8 cellular contexts compared by ENCODE assay signal in the genomic region with DNA sequence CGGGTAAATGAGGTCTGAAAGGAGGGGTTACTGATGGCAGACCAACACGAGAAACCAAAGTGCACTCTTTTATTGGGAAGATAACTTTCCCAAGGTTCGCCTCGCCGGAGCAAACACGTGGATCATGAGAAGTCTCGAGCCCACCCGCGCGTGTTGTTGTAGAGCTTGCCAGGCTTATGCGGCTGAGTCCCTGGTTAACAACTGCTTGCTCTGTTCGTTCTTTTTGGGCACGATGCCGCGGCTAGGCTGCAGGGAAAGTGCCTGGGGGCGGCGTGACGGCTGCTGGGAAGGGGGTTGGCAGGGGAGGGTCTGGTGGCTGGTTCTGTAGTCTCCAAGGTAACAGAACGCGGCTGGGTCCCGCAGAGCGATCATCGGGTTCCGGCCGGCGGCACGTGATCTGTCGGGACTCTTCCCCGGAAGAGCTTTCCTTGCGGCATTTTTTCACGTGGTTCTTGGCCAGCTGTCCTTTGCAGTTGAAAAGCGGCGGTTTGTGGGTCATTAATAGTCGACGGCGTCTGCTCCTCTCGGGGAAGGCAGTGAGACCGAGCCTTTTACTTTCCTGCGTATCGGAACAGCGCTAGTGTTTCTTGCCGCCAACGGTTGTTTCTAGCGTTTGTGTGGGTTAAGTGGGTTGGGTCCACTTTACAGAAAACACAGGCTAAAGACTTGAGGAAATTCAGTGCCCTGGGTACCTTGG. TPM values are rescaled to one million over a fixed set of nuclear protein-coding genes. Genes with fewer than 3 reads are reported as not detected.
DNase-seq lines count a peak whose midpoint lies in the region; ATAC-seq and TF ChIP-seq lines count a peak whose summit lies in the region.

No MANE protein-coding gene starts in this region.

- DNase-seq in D341Med (ENCODE audit: low spot score) (peak; percentile 61), NCI-H345 (lab: John Stamatoyannopoulos, UW) (peak; percentile 51), islet precursor cell (peak; percentile 93), spleen (peak; percentile 93)
- peak; percentile 69 for DNase-seq in activated CD4-positive, CD25-positive, alpha-beta regulatory T cell treated with anti-CD3 and anti-CD28 coated beads, Interleukin-2, amount 50 U/mL, for 72 hours
- DNase-seq in central memory CD8-positive, alpha-beta T cell (ENCODE audit: low spot score in 2 of 2) = peak; percentile 49 to 60

- no peaks in the 10 kb centered on the region for H3K27me3 Mint-ChIP-seq in central memory CD8-positive, alpha-beta T cell

- peak overlapping the region; percentile 82 for H3K4me3 Mint-ChIP-seq in central memory CD8-positive, alpha-beta T cell

- no peak for TF ChIP-seq POLR2A in spleen (IDR thresholded peaks at IDR 0.05)

- intact Hi-C loops in spleen (cut with DNase I; ENCODE audit: low total_unique reads) = no loop called here

- no peaks in the 10 kb centered on the region for H3K27me3 ChIP-seq in spleen (replicated peaks in 1 of 7)

- 0 to 1% (median 0%) methylated on average over 34 to 44 of the region's 44 CpGs for WGBS in spleen, 5 donors

- H3K36me3 Mint-ChIP-seq in central memory CD8-positive, alpha-beta T cell (ENCODE audit: insufficient read depth) = peaks cover 17% of the 10 kb centered on the region

- H3K9me3 Mint-ChIP-seq in central memory CD8-positive, alpha-beta T cell = no peaks in the 10 kb centered on the region

- H3K27ac Mint-ChIP-seq in central memory CD8-positive, alpha-beta T cell (ENCODE audit: low read depth) = peak overlapping the region; percentile 93

- no peaks in the 10 kb centered on the region for H3K9me3 ChIP-seq in spleen

- peak overlapping the region; percentile 37 to 84 (median 56) for H3K4me3 ChIP-seq in spleen

- no peaks in the 10 kb centered on the region for H3K36me3 ChIP-seq in spleen

- H3K4me1 ChIP-seq in spleen = peaks cover 6 to 77% (median 63%) of the 10 kb centered on the region in 6 donors

- peak overlapping the region; percentile 55 to 95 (median 94) for H3K27ac ChIP-seq in spleen

- TF ChIP-seq CTCF in spleen (IDR thresholded peaks at IDR 0.05 in 8 of 11, conservative IDR thresholded peaks at IDR 0.05 in 3 of 11) = no peak

- ATAC-seq in HG02610 (IDR thresholded peaks at IDR 0.05; ENCODE audit: unreplicated experiment) (peak; percentile 39), HG03139 (IDR thresholded peaks at IDR 0.05; ENCODE audit: unreplicated experiment) (no peak)
- ATAC-seq in central memory CD8-positive, alpha-beta T cell (replicated peaks; ENCODE audit: extremely low read depth, poor library complexity, severe bottlenecking) = peak; percentile 18

- H3K4me1 Mint-ChIP-seq in central memory CD8-positive, alpha-beta T cell = peaks cover 43% of the 10 kb centered on the region

RNA-seq across cellular contexts. Expression of a gene that starts 1.5 kb away (rescaled TPM):
- 10 to 100 TPM; 38.5 to 67.7 (median 54.8) TPM for total RNA-seq in spleen
- 1 to 10 TPM; 2.7 to 4.0 (median 3.2) TPM for polyA plus RNA-seq in spleen
